ENCODE assay signal across 11 cellular contexts in genomic region chr9:131020388-131020787, GRCh38. TPM values are rescaled to one million over a fixed set of nuclear protein-coding genes. Genes with fewer than 3 reads are reported as not detected.
DNase-seq lines count a peak whose midpoint lies in the region; ATAC-seq and TF ChIP-seq lines count a peak whose summit lies in the region.
"Had no signal": no experiment of that assay in that cellular context is flagged by ENCODE, and none has a peak within 500 bp of the region (broad histone marks: within the 10 kb centered on the region; RNA-seq: fewer than 3 reads in every experiment).

No MANE protein-coding gene starts in this region.

- H3K4me1 ChIP-seq in IMR-90 (ENCODE audit: control insufficient read depth, insufficient read depth, low read length): no peaks in the 10 kb centered on the region
- no peaks in the 10 kb centered on the region for H3K4me1 ChIP-seq in vagina

- POLR2A ChIA-PET in IMR-90 (lab: Charles Lee; ENCODE audit: unreplicated experiment): no interaction called here

- no peak overlapping the region for H3K4ac ChIP-seq in IMR-90 (ENCODE audit: low read depth, low read length)

- no peak overlapping the region for H3K14ac ChIP-seq in IMR-90 (replicated peaks; ENCODE audit: low read depth, low read length)

- no peak overlapping the region for H2BK5ac ChIP-seq in IMR-90 (ENCODE audit: low read depth, low read length, poor library complexity, severe bottlenecking)

- H2BK15ac ChIP-seq in IMR-90 (ENCODE audit: low read depth, low read length): no peak overlapping the region

- no peak overlapping the region for H4K91ac ChIP-seq in IMR-90 (ENCODE audit: insufficient read depth, low read depth, low read length)

- BruUV-seq in IMR-90 (replicated peaks; lab: Mats Ljungman, UMichigan): no TSS peak

- dilution Hi-C loops in IMR-90 (cut with HindIII; ENCODE audit: low sequenced_read_pairs, unreplicated experiment): no loop called here

- no peak overlapping the region for H4K8ac ChIP-seq in IMR-90 (ENCODE audit: low read depth in 2 of 2, low read length in 2 of 2)

- H3K27ac ChIP-seq in IMR-90 (ENCODE audit: insufficient read depth, low read length): no peak overlapping the region
- peak overlapping the region; percentile 52 for H3K27ac ChIP-seq in layer of hippocampus (ENCODE audit: low read depth, low read length)
- peak overlapping the region; percentile 73 for H3K27ac ChIP-seq in vagina

- peaks cover 8% of the 10 kb centered on the region for H3K9me3 ChIP-seq in IMR-90 (ENCODE audit: control insufficient read depth, insufficient read depth, low read length)
- no peaks in the 10 kb centered on the region for H3K9me3 ChIP-seq in vagina

- H3K56ac ChIP-seq in IMR-90 (ENCODE audit: extremely low read depth, insufficient read depth, low read length): no peak overlapping the region

- no peak overlapping the region for H4K5ac ChIP-seq in IMR-90 (ENCODE audit: low read depth, low read length)

- H3K4me2 ChIP-seq in IMR-90 (ENCODE audit: low read depth, low read length): no peak overlapping the region

- peak overlapping the region; percentile 42 for H2AK9ac ChIP-seq in IMR-90 (replicated peaks; ENCODE audit: low read depth, low read length, poor library complexity)

- ATAC-seq in IMR-90 (ENCODE audit: low read depth): peak; percentile 46
- ATAC-seq: activated CD4-positive, CD25-positive, alpha-beta regulatory T cell treated with anti-CD3 and anti-CD28 coated beads, Interleukin-2, amount 50 U/mL, for 24 hours; stimulated activated naive CD8-positive, alpha-beta T cell treated with anti-CD3 and anti-CD28 coated beads, Interleukin-15, amount 100 ng/mL, for 72 hours had no signal

- H3K36me3 ChIP-seq in IMR-90 (ENCODE audit: control insufficient read depth, insufficient read depth, low read length) (no peaks in the 10 kb centered on the region), vagina (no peaks in the 10 kb centered on the region)

- H3K79me1 ChIP-seq in IMR-90 (ENCODE audit: low read depth in 1 of 2, low read length in 2 of 2): no peaks in the 10 kb centered on the region

- no peak overlapping the region for H2AK5ac ChIP-seq in IMR-90 (ENCODE audit: low read depth, low read length)

- TF ChIP-seq RAD21 in IMR-90 (IDR thresholded peaks at IDR 0.05; ENCODE audit: low read length): no peak

- in situ Hi-C loops in IMR-90 (cut with MboI; ENCODE audit: low sequenced_read_pairs): no loop called here
- in situ Hi-C loops in ACHN (cut with HindIII; ENCODE audit: low pct_ligation_motif_present, low pct_unique_long_range_greater_than_20kb, low sequenced_read_pairs): no loop called here

- DNase-seq in IMR-90 (peak; percentile 60), dedifferentiated amniotic fluid mesenchymal stem cell (ENCODE audit: extremely low spot score) (peak; percentile 24), vagina (ENCODE audit: extremely low spot score in 2 of 2) (no peak), ACHN (no peak), retina (no peak), occipital lobe (lab: John Stamatoyannopoulos, UW) (no peak)
- DNase-seq: activated T-cell treated with anti-CD3 and anti-CD28 coated beads, Interleukin-2, amount 50 U/mL, for 24 hours; KG1; stimulated activated naive CD8-positive, alpha-beta T cell treated with anti-CD3 and anti-CD28 coated beads, Interleukin-15, amount 100 ng/mL, for 72 hours had no signal

- TF ChIP-seq POLR2A in IMR-90 (IDR thresholded peaks at IDR 0.05; ENCODE audit: low read depth, low read length) (no peak), vagina (IDR thresholded peaks at IDR 0.05) (no peak)

- no peak overlapping the region for H3K9ac ChIP-seq in IMR-90 (ENCODE audit: low read depth, low read length)

- no peak overlapping the region for H2BK20ac ChIP-seq in IMR-90 (ENCODE audit: low read depth, low read length)

- H3K27me3 ChIP-seq in IMR-90 (ENCODE audit: control insufficient read depth, insufficient read depth, low read length) (peaks cover 42% of the 10 kb centered on the region), layer of hippocampus (ENCODE audit: control insufficient read depth, insufficient read depth, low read length) (peaks cover 3% of the 10 kb centered on the region), vagina (no peaks in the 10 kb centered on the region)

- no peaks in the 10 kb centered on the region for H4K20me1 ChIP-seq in IMR-90 (ENCODE audit: insufficient read depth, low read length)

- no peaks in the 10 kb centered on the region for H3K9me1 ChIP-seq in IMR-90 (ENCODE audit: insufficient read depth, low read length)

- intact Hi-C loops in IMR-90 (cut with micrococcal nuclease): no loop called here
- intact Hi-C loops in vagina (cut with DNase I): no loop called here

- TF ChIP-seq CTCF in IMR-90 (conservative IDR thresholded peaks at IDR 0.05; ENCODE audit: low read depth, low read length) (no peak), vagina (IDR thresholded peaks at IDR 0.05) (no peak)

- H2BK120ac ChIP-seq in IMR-90 (ENCODE audit: low read depth, low read length): no peak overlapping the region

- no peak overlapping the region for H2AFZ ChIP-seq in IMR-90 (replicated peaks; ENCODE audit: low read length, poor library complexity)

- CTCF ChIA-PET in IMR-90 (lab: Yijun Ruan, JAX): interaction anchor here (1.0 to 1.4 kb wide), 2 partner anchors 33 to 151 kb away, joined by 3 read pairs; no protein-coding TSS in a partner anchor

- no peak overlapping the region for H3K23ac ChIP-seq in IMR-90 (ENCODE audit: low read depth, low read length)

- H3K18ac ChIP-seq in IMR-90 (ENCODE audit: low read depth, low read length): no peak overlapping the region

- 0% methylated on average over 1 of the region's 2 CpGs; no CpG with 5 or more reads in 1 of the 2 experiments for WGBS in IMR-90 (ENCODE audit: extremely low coverage in 2 of 2, insufficient read length in 1 of 2), 2 experiments

- no peak overlapping the region for H3K4me3 ChIP-seq in IMR-90 (ENCODE audit: insufficient read depth, low read depth, low read length)
- H3K4me3 ChIP-seq in vagina: no peak overlapping the region

TF ChIP-seq in IMR-90, 13 proteins besides CTCF, POLR2A, EP300 and RAD21:
- TF ChIP-seq ELK1 (IDR thresholded peaks at IDR 0.05; ENCODE audit: borderline replicate concordance, low read depth, low read length) (no peak), MXI1 (IDR thresholded peaks at IDR 0.05; ENCODE audit: borderline replicate concordance, low read depth, low read length) (no peak), CEBPB (IDR thresholded peaks at IDR 0.05; ENCODE audit: low read depth, low read length) (peak; percentile 83), NFE2L2 (IDR thresholded peaks at IDR 0.05; ENCODE audit: low read depth, low read length) (no peak), SMC3 (IDR thresholded peaks at IDR 0.05; ENCODE audit: low read depth, low read length) (no peak), MAZ (IDR thresholded peaks at IDR 0.05; ENCODE audit: borderline replicate concordance, low read depth, low read length) (no peak), RFX5 (IDR thresholded peaks at IDR 0.05; ENCODE audit: low read depth, low read length) (no peak), RCOR1 (IDR thresholded peaks at IDR 0.05; ENCODE audit: insufficient replicate concordance, low read length) (peak; percentile 78), CHD1 (IDR thresholded peaks at IDR 0.05; ENCODE audit: low read depth, low read length) (no peak), FOS (IDR thresholded peaks at IDR 0.05; ENCODE audit: low read depth, low read length) (no peak), USF2 (IDR thresholded peaks at IDR 0.05; ENCODE audit: low read depth, low read length) (no peak), BHLHE40 (IDR thresholded peaks at IDR 0.05; ENCODE audit: low read depth, low read length) (no peak), MAFK (IDR thresholded peaks at IDR 0.05; ENCODE audit: low read depth, low read length) (no peak)

RNA-seq across cellular contexts. Expression of gene LAMC3, which starts 11.4 kb away (rescaled TPM):
- total RNA-seq in IMR-90 (2012; rRNA removed) (under 0.01 TPM in 1 of 2 replicates, not detected in the other), vagina (13.3 TPM), occipital lobe (3.0 TPM)
- polyA plus RNA-seq in IMR-90 (2012; rRNA removed): not detected in 2 replicates
- 0.01 TPM in 1 of 2 replicates, not detected in the other for polyA plus RNA-seq in IMR-90 (2012; cell fraction: cytosol; rRNA removed)
- polyA plus RNA-seq in IMR-90 (2012; cell fraction: nucleus; rRNA removed; ENCODE audit: low replicate concordance): 0.03 and 0.05 TPM in 2 replicates

Comparison
In these comparisons a context has a peak if more than half of its experiments do, and no peak if none do; other contexts are left out.
1. DNase-seq: peak in IMR-90 (single experiment) and dedifferentiated amniotic fluid mesenchymal stem cell (single experiment); none in vagina (0 of 2), ACHN (single experiment), retina (single experiment) and occipital lobe (single experiment).